8 cellular contexts compared by ENCODE assay signal in the genomic region with DNA sequence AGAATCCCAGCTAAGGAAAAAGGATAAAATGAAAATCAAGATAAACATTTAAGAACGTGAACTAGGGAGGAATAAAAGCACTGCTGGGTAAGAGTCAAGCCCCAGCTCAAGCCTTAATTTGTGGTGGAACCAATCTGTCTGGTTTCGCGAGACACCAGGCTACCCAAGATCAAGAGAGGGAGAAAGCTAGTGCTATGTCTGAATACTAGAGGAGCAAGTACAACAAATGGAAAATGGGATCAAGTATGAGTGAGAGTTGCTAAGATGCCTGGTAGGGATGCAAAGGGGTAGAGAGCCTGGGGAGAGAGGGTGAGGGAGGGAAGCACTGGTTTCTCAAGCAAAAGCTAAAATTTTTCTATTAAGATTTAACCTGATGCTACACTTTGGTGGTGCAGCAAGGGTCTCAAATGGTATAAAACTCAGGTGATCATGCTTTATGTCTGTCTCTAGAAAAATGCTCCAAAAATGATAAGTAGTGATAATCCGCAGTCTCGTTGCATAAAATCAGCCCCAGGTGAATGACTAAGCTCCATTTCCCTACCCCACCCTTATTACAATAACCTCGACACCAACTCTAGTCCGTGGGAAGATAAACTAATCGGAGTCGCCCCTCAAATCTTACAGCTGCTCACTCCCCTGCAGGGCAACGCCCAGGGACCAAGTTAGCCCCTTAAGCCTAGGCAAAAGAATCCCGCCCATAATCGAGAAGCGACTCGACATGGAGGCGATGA. TPM values are rescaled to one million over a fixed set of nuclear protein-coding genes. Genes with fewer than 3 reads are reported as not detected.
A peak's percentile ranks its signal among the peaks of the same experiment; 100 is the strongest.
DNase-seq lines count a peak whose midpoint lies in the region; ATAC-seq lines count a peak whose summit lies in the region.

No MANE protein-coding gene starts in this region.

- H3K4me1 Mint-ChIP-seq in central memory CD8-positive, alpha-beta T cell = peaks cover 70% of the 10 kb centered on the region

- no peaks in the 10 kb centered on the region for H3K9me3 Mint-ChIP-seq in central memory CD8-positive, alpha-beta T cell

- no peaks in the 10 kb centered on the region for H3K9me3 ChIP-seq in mucosa of stomach (ENCODE audit: control insufficient read depth, low read length)

- no peak for ATAC-seq in central memory CD8-positive, alpha-beta T cell (replicated peaks; ENCODE audit: extremely low read depth, poor library complexity, severe bottlenecking)
- no peak for ATAC-seq in HG03025 (IDR thresholded peaks at IDR 0.05; ENCODE audit: low FRiP score, unreplicated experiment)

- H3K4me3 ChIP-seq in ACC112 (ENCODE audit: low read depth, low read length) = peak overlapping the region; percentile 80
- peak overlapping the region; percentile 88 for H3K4me3 ChIP-seq in Jurkat, Clone E6-1 (ENCODE audit: low read length)
- H3K4me3 ChIP-seq in mucosa of stomach (ENCODE audit: low read length) = peak overlapping the region; percentile 62

- H3K27me3 Mint-ChIP-seq in central memory CD8-positive, alpha-beta T cell = no peaks in the 10 kb centered on the region

- H3K79me2 ChIP-seq in ACC112 (ENCODE audit: control insufficient read depth, insufficient read depth, low read length, unreplicated experiment) = peaks cover 85% of the 10 kb centered on the region

- H3K4me3 Mint-ChIP-seq in central memory CD8-positive, alpha-beta T cell = peak overlapping the region; percentile 88

- peak overlapping the region; percentile 97 for H3K27ac Mint-ChIP-seq in central memory CD8-positive, alpha-beta T cell (ENCODE audit: low read depth)

- H3K27me3 ChIP-seq in ACC112 (ENCODE audit: insufficient read depth, low read length) (no peaks in the 10 kb centered on the region), mucosa of stomach (ENCODE audit: control insufficient read depth, insufficient read depth, low read length) (no peaks in the 10 kb centered on the region)

- H3K36me3 ChIP-seq in ACC112 (ENCODE audit: insufficient read depth, low read length) (peaks cover 39% of the 10 kb centered on the region), mucosa of stomach (ENCODE audit: control insufficient read depth, insufficient read depth, low read length) (peaks cover 5% of the 10 kb centered on the region)

- DNase-seq in Jurkat, Clone E6-1 (ENCODE audit: low read depth, low spot score) = no peak
- no peak for DNase-seq in central memory CD8-positive, alpha-beta T cell (ENCODE audit: low spot score in 2 of 2)
- no peak for DNase-seq in NCI-H2196 treated with DMSO at 0.1 percent for 48 hours (lab: John Stamatoyannopoulos, UW; ENCODE audit: unreplicated experiment)
- DNase-seq in NCI-H1694 treated with DMSO at 0.1 percent for 48 hours (lab: John Stamatoyannopoulos, UW) = no peak
- no peak for DNase-seq in KG1 (lab: John Stamatoyannopoulos, UW)

- peak overlapping the region; percentile 86 for H3K9ac ChIP-seq in mucosa of stomach (ENCODE audit: low read length)

- H2AFZ ChIP-seq in ACC112 (ENCODE audit: low read length, unreplicated experiment) = no peak overlapping the region

- peaks cover 61% of the 10 kb centered on the region for H3K36me3 Mint-ChIP-seq in central memory CD8-positive, alpha-beta T cell (ENCODE audit: insufficient read depth)

- peak overlapping the region; percentile 95 for H3K27ac ChIP-seq in ACC112 (ENCODE audit: low read depth, low read length)

- H3K4me1 ChIP-seq in ACC112 (ENCODE audit: control insufficient read depth, insufficient read depth, low read length, unreplicated experiment) = peaks cover 38% of the 10 kb centered on the region
- peaks cover 27% of the 10 kb centered on the region for H3K4me1 ChIP-seq in mucosa of stomach (ENCODE audit: control insufficient read depth, insufficient read depth, low read length)

RNA-seq across cellular contexts. Expression of gene SETD5, which starts 1.7 kb away (rescaled TPM):
- 88.3 TPM for polyA plus RNA-seq in Jurkat, Clone E6-1 (2012; ENCODE audit: insufficient read depth, insufficient read length)

RNA-seq across cellular contexts. Expression of gene THUMPD3, which starts 32.9 kb away (rescaled TPM):
- 110 TPM for polyA plus RNA-seq in Jurkat, Clone E6-1 (2012; ENCODE audit: insufficient read depth, insufficient read length)
